ENCODE assay signal across 23 cellular contexts in genomic region chr10:131022981-131023380, GRCh38.
"Had no signal": no experiment of that assay in that cellular context is flagged by ENCODE, and none has a peak within 500 bp of the region (broad histone marks: within the 10 kb centered on the region; RNA-seq: fewer than 3 reads in every experiment).

No MANE protein-coding gene starts in this region.

- H3K4me3 ChIP-seq: K562, SJSA1, SK-N-MC had no signal

- H3K4me2 ChIP-seq: KMS-11 had no signal

- ATAC-seq: K562, PC-3 had no signal

- H3K36me3 ChIP-seq: SJSA1 had no signal

- H3K4me1 ChIP-seq: SJSA1 had no signal

- H3K27ac ChIP-seq: HL-60, KMS-11, SJSA1, SK-N-MC had no signal

- DNase-seq: Kasumi-1, MM.1S, NCI-H1092 treated with DMSO at 0.1 percent for 48 hours, NCI-H1436, NCI-H187, NCI-H2029, NCI-H2081 treated with DMSO at 0.1 percent for 48 hours, NCI-H2227 treated with DMSO at 0.1 percent for 48 hours, NCI-H446, NCI-H510A, NCI-H524 treated with DMSO at 0.1 percent for 48 hours, NCI-H69, NCI-H774, PC-3, Right ventricle myocardium superior, RPMI8226, SIG-M5 had no signal

- H3K27me3 ChIP-seq: SJSA1 had no signal

- H3K36me3 Mint-ChIP-seq: IgD-negative memory B cell had no signal

- H3K4me3 Mint-ChIP-seq: IgD-negative memory B cell had no signal
